ENCODE assay signal across 2 cellular contexts in the genomic region with DNA sequence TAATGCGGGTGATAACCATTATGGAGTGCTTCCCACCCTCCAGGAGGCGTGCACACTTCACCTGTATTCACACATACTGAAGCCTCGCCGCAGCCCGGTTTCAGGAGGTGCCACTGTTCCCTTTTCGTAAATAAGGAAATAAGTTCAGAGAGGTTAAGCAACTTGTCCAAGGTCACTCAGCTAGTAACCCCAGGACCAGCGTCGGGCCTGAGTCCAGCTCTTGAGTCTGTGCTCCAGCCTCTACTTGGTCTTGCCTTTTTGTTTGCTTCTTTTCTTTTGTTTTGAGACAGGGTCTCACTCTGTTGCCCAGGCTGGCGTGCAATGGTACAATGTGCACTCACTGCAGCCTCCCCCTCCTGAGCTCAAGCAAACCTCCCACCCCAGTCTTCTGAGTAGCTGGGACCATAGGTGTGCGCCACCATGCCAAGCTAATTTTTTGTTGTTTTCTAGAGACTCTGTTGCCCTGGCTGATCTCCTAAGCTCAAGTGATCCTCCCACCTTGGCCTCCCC.
TF ChIP-seq lines count a peak whose summit lies in the region.

No MANE protein-coding gene starts in this region.

TF ChIP-seq in HEK293, 187 proteins besides CTCF, POLR2A, EP300 and RAD21:
- no peak for TF ChIP-seq ZNF302 (tag by site-specific recombination; IDR thresholded peaks at IDR 0.05; ENCODE audit: low read depth)
- peak; percentile 82 for TF ChIP-seq ZNF121 (tag by site-specific recombination; IDR thresholded peaks at IDR 0.05)
- TF ChIP-seq SCRT2 (tag by site-specific recombination; IDR thresholded peaks at IDR 0.05): no peak
- TF ChIP-seq, protein P1, sequence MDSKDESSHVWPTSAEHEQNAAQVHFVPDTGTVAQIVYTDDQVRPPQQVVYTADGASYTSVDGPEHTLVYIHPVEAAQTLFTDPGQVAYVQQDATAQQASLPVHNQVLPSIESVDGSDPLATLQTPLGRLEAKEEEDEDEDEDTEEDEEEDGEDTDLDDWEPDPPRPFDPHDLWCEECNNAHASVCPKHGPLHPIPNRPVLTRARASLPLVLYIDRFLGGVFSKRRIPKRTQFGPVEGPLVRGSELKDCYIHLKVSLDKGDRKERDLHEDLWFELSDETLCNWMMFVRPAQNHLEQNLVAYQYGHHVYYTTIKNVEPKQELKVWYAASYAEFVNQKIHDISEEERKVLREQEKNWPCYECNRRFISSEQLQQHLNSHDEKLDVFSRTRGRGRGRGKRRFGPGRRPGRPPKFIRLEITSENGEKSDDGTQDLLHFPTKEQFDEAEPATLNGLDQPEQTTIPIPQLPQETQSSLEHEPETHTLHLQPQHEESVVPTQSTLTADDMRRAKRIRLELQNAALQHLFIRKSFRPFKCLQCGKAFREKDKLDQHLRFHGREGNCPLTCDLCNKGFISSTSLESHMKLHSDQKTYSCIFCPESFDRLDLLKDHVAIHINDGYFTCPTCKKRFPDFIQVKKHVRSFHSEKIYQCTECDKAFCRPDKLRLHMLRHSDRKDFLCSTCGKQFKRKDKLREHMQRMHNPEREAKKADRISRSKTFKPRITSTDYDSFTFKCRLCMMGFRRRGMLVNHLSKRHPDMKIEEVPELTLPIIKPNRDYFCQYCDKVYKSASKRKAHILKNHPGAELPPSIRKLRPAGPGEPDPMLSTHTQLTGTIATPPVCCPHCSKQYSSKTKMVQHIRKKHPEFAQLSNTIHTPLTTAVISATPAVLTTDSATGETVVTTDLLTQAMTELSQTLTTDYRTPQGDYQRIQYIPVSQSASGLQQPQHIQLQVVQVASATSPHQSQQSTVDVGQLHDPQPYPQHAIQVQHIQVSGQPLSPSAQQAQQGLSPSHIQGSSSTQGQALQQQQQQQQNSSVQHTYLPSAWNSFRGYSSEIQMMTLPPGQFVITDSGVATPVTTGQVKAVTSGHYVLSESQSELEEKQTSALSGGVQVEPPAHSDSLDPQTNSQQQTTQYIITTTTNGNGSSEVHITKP (tag by site-specific recombination; IDR thresholded peaks at IDR 0.05): no peak
- TF ChIP-seq ZNF112 (tag by site-specific recombination; IDR thresholded peaks at IDR 0.05): no peak
- peak; percentile 11; the same call in 1 of the 2 replicates for TF ChIP-seq ZNF768 (tag by site-specific recombination; IDR thresholded peaks at IDR 0.05)
- TF ChIP-seq GLIS1 (tag by site-specific recombination; IDR thresholded peaks at IDR 0.05): no peak
- TF ChIP-seq RBAK (tag by site-specific recombination; IDR thresholded peaks at IDR 0.05): no peak
- TF ChIP-seq ZFP41 (tag by site-specific recombination; IDR thresholded peaks at IDR 0.05; ENCODE audit: borderline replicate concordance): no peak
- no peak for TF ChIP-seq HOXC10 (CRISPR knock-in tag; IDR thresholded peaks at IDR 0.05)
- TF ChIP-seq ZNF324 (tag by site-specific recombination; IDR thresholded peaks at IDR 0.05): no peak
- no peak for TF ChIP-seq FEZF1 (tag by site-specific recombination; IDR thresholded peaks at IDR 0.05)
- no peak for TF ChIP-seq ZNF37A (tag by site-specific recombination; IDR thresholded peaks at IDR 0.05)
TF ChIP-seq in HEK293: peak in this region for 2.

TF ChIP-seq in H1, 55 proteins besides CTCF, POLR2A, EP300 and RAD21:
- TF ChIP-seq ZNF274 (IDR thresholded peaks at IDR 0.05; ENCODE audit: borderline replicate concordance, extremely low read depth, low read length) (no peak), KDM1A (IDR thresholded peaks at IDR 0.05; ENCODE audit: borderline replicate concordance, low read length) (0 out of 2 replicates have a peak, but pooled peaks have one; percentile 35)
